ENCODE assay signal across 9 cellular contexts in the genomic region with DNA sequence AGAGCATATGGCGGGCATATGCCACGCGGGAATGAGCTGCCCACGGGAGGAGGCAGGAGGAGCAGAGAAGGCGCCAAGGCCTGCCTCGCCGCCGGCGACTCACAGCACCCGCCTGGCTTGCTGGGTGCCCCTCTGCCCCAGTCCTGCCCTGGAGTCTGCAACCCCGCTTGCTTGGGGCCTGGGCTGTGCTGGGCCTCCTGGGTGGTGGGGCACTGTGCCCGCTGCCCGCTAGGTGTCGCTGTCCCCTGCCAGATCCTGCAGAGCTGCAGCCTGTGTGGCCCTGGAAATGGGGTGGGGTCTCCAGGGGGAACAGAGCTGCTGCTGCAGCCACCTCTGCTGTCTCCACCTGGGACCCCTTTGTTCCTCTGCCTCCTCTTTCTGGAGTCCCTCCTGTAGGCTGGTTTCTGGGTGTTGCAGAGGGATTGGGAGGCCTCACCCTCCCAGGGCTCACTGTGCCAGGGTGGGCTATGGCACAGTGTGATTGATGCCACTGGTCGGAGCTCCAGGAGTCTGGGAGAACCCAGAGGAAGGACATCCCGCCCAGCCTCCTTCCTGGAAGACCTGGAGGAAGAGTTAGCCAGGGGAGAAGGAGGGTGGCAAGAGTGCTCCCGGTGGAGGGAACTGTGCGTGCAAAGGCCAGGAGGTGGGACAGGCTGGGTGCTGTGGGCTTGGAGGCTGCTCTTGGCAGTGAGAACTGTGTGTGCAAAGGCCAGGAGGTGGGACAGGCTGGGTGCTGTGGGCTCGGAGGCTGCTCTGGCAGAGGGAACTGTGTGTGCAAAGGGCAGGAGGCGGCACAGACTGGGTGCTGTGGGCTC.
DNase-seq lines count a peak whose midpoint lies in the region; ATAC-seq, FAIRE-seq and TF ChIP-seq lines count a peak whose summit lies in the region.
"Had no signal": no experiment of that assay in that cellular context is flagged by ENCODE, and none has a peak within 500 bp of the region (broad histone marks: within the 10 kb centered on the region; RNA-seq: fewer than 3 reads in every experiment).

No MANE protein-coding gene starts in this region.

- H2AFZ ChIP-seq in astrocyte (ENCODE audit: low read depth, low read length) = no peak overlapping the region

- peaks cover 14% of the 10 kb centered on the region for H3K27me3 Mint-ChIP-seq in astrocyte (ENCODE audit: low read depth, unreplicated experiment)

- no peaks in the 10 kb centered on the region for H3K4me1 ChIP-seq in astrocyte (ENCODE audit: insufficient read depth, low read length)
- H3K4me1 ChIP-seq: SJSA1 had no signal

- H3K27ac Mint-ChIP-seq in astrocyte (ENCODE audit: unreplicated experiment) = no peak overlapping the region

- peaks cover 8% of the 10 kb centered on the region for H3K36me3 Mint-ChIP-seq in astrocyte (ENCODE audit: low read depth, unreplicated experiment)

- peak; percentile 57 for TF ChIP-seq CTCF in astrocyte (IDR thresholded peaks at IDR 0.05; ENCODE audit: insufficient read depth, low read depth, low read length)

- ATAC-seq in HG03342 (IDR thresholded peaks at IDR 0.05; ENCODE audit: unreplicated experiment) = peak; percentile 66
- no peak for ATAC-seq in GM21717 (IDR thresholded peaks at IDR 0.05; ENCODE audit: unreplicated experiment)

- H3K4me1 Mint-ChIP-seq in astrocyte (ENCODE audit: low read depth, unreplicated experiment) = no peaks in the 10 kb centered on the region

- peaks cover 9% of the 10 kb centered on the region for H3K79me2 ChIP-seq in astrocyte (ENCODE audit: insufficient read depth, low read length)

- H3K4me3 Mint-ChIP-seq in astrocyte (ENCODE audit: unreplicated experiment) = no peak overlapping the region

- no peaks in the 10 kb centered on the region for H3K36me3 ChIP-seq in astrocyte (ENCODE audit: insufficient read depth, low read length)
- H3K36me3 ChIP-seq: SJSA1 had no signal

- no peaks in the 10 kb centered on the region for H3K9me3 ChIP-seq in astrocyte (ENCODE audit: insufficient read depth, low read depth, low read length)
- H3K9me3 ChIP-seq: SJSA1 had no signal

- no peak for FAIRE-seq in astrocyte (lab: Jason Lieb, UNC)

- H3K4me2 ChIP-seq in astrocyte (ENCODE audit: low read length) = no peak overlapping the region

- H3K4me3 ChIP-seq in astrocyte (ENCODE audit: insufficient read depth, low read depth, low read length) = no peak overlapping the region
- H3K4me3 ChIP-seq: SJSA1 had no signal

- no peak overlapping the region for H3K27ac ChIP-seq in astrocyte (ENCODE audit: low read depth, low read length)
- H3K27ac ChIP-seq: SJSA1 had no signal

- H3K9me3 Mint-ChIP-seq in astrocyte (ENCODE audit: unreplicated experiment) = no peaks in the 10 kb centered on the region

- H4K20me1 ChIP-seq in astrocyte (ENCODE audit: insufficient read depth, low read length) = peaks cover 91% of the 10 kb centered on the region

- no peak overlapping the region for H3K9ac ChIP-seq in astrocyte (ENCODE audit: low read length)

- H3K27me3 ChIP-seq in astrocyte (ENCODE audit: insufficient read depth, low read length) = peaks cover 2% of the 10 kb centered on the region
- H3K27me3 ChIP-seq: SJSA1 had no signal

- DNase-seq in DMS53 (lab: John Stamatoyannopoulos, UW) = peak; percentile 54
- DNase-seq in T-helper 9 cell = peak; percentile 65
- DNase-seq in astrocyte (ENCODE audit: low read depth) = no peak
- DNase-seq in iPS-NIHi11 (ENCODE audit: low spot score) = peak; percentile 95
- peak; percentile 53 to 63 for DNase-seq in stimulated activated CD4-positive, alpha-beta T cell treated with anti-CD3 and anti-CD28 coated beads, Interleukin-1b, Interleukin-23, amount 100 ng/mL, for 4 hours (ENCODE audit: low read depth in 2 of 2)
- no peak for DNase-seq in NCI-H510A (lab: John Stamatoyannopoulos, UW)

Comparison
In these comparisons a context has a peak if more than half of its experiments do, and no peak if none do; other contexts are left out.
1. DNase-seq: peak in DMS53 (single experiment), T-helper 9 cell (single experiment), iPS-NIHi11 (single experiment) and stimulated activated CD4-positive, alpha-beta T cell treated with anti-CD3 and anti-CD28 coated beads, Interleukin-1b, Interleukin-23, amount 100 ng/mL, for 4 hours (2 of 2); none in astrocyte (single experiment) and NCI-H510A (single experiment).